In the genomic region with DNA sequence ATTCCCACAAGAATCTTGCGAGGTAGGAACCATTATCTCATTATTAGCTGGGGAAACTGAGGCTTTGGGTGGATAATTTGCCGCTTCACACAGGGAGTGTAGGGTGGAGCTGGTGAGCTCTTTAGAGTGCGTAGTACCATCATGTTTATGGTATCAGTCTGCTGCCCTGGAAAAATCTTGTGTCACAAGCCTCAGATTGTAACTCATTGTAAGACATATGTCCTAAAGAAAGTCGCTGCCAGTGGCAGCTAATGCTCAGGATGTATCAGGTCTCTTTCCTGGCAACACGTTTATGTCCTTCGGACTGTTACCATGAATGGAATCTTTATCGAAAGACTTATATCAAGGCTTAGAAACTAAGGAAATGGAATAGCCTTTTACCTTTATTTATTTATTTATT, we compare ENCODE assay signal across 10 cellular contexts. TPM values are rescaled to one million over a fixed set of nuclear protein-coding genes. Genes with fewer than 3 reads are reported as not detected.
A peak's percentile ranks its signal among the peaks of the same experiment; 100 is the strongest.
DNase-seq lines count a peak whose midpoint lies in the region; ATAC-seq, FAIRE-seq and TF ChIP-seq lines count a peak whose summit lies in the region.
"Had no signal": no experiment of that assay in that cellular context is flagged by ENCODE, and none has a peak within 500 bp of the region (broad histone marks: within the 10 kb centered on the region; RNA-seq: fewer than 3 reads in every experiment).

No MANE protein-coding gene starts in this region.

- H3K4me2 ChIP-seq in keratinocyte (ENCODE audit: control insufficient read depth, extremely low read depth, insufficient read depth, low read depth, low read length): peak overlapping the region; percentile 98

- peaks cover 6% of the 10 kb centered on the region for H3K36me3 Mint-ChIP-seq in activated naive CD4-positive, alpha-beta T cell treated with anti-CD3 and anti-CD28 coated beads, Interleukin-2, amount 10 ng/mL, durations not matched to agents 7 days and 5 days
- H3K36me3 Mint-ChIP-seq in activated T-helper 17 cell treated with anti-CD3 and anti-CD28 coated beads, Interleukin-2, amount 50 U/mL, for 72 hours (ENCODE audit: low read depth): peaks cover 9% of the 10 kb centered on the region

- H3K4me3 Mint-ChIP-seq in activated naive CD4-positive, alpha-beta T cell treated with anti-CD3 and anti-CD28 coated beads, Interleukin-2, amount 10 ng/mL, durations not matched to agents 7 days and 5 days: peak overlapping the region; percentile 93
- peak overlapping the region; percentile 96 for H3K4me3 Mint-ChIP-seq in activated T-helper 17 cell treated with anti-CD3 and anti-CD28 coated beads, Interleukin-2, amount 50 U/mL, for 72 hours

- dilution Hi-C loops in keratinocyte (cut with MboI; ENCODE audit: extremely low pct_ligation_motif_present, low sequenced_read_pairs): no loop called here

- peaks cover 54% of the 10 kb centered on the region for H3K4me1 Mint-ChIP-seq in activated naive CD4-positive, alpha-beta T cell treated with anti-CD3 and anti-CD28 coated beads, Interleukin-2, amount 10 ng/mL, durations not matched to agents 7 days and 5 days
- peaks cover 23% of the 10 kb centered on the region for H3K4me1 Mint-ChIP-seq in activated T-helper 17 cell treated with anti-CD3 and anti-CD28 coated beads, Interleukin-2, amount 50 U/mL, for 72 hours

- WGBS in stomach, 5 donors: 63 to 80% (median 68%) methylated on average over 7 of the region's 7 CpGs

- H3K36me3 ChIP-seq in keratinocyte (ENCODE audit: control insufficient read depth in 2 of 2, extremely low read depth in 1 of 2, insufficient read depth in 2 of 2, low read length in 2 of 2): peaks cover 0 to 2% of the 10 kb centered on the region in 2 experiments
- H3K36me3 ChIP-seq in stomach: no peaks in the 10 kb centered on the region

- no peak overlapping the region for H3K27ac ChIP-seq in keratinocyte (ENCODE audit: control insufficient read depth, insufficient read depth, low read length)
- H3K27ac ChIP-seq in stomach: peak overlapping the region in 3 of 5 donors; percentile 61 to 99 (median 99)

- H3K27ac Mint-ChIP-seq in activated naive CD4-positive, alpha-beta T cell treated with anti-CD3 and anti-CD28 coated beads, Interleukin-2, amount 10 ng/mL, durations not matched to agents 7 days and 5 days: no peak overlapping the region
- H3K27ac Mint-ChIP-seq in activated T-helper 17 cell treated with anti-CD3 and anti-CD28 coated beads, Interleukin-2, amount 50 U/mL, for 72 hours: peak overlapping the region; percentile 96

- H3K27me3 ChIP-seq in keratinocyte (ENCODE audit: control insufficient read depth, extremely low read depth, insufficient read depth, low read length) (no peaks in the 10 kb centered on the region), stomach (no peaks in the 10 kb centered on the region)

- no peaks in the 10 kb centered on the region for H3K9me1 ChIP-seq in keratinocyte (ENCODE audit: control insufficient read depth, extremely low read depth, insufficient read depth, low read length)

- H3K4me1 ChIP-seq in keratinocyte (ENCODE audit: control insufficient read depth, extremely low read depth, insufficient read depth, low read length): peaks cover 33% of the 10 kb centered on the region
- peaks cover 49 to 78% (median 66%) of the 10 kb centered on the region in 4 donors for H3K4me1 ChIP-seq in stomach

- no peaks in the 10 kb centered on the region for H3K9me3 Mint-ChIP-seq in activated naive CD4-positive, alpha-beta T cell treated with anti-CD3 and anti-CD28 coated beads, Interleukin-2, amount 10 ng/mL, durations not matched to agents 7 days and 5 days
- H3K9me3 Mint-ChIP-seq in activated T-helper 17 cell treated with anti-CD3 and anti-CD28 coated beads, Interleukin-2, amount 50 U/mL, for 72 hours: no peaks in the 10 kb centered on the region

- TF ChIP-seq EP300 in stomach (IDR thresholded peaks at IDR 0.05): no peak

- peaks cover 63% of the 10 kb centered on the region for H3K79me2 ChIP-seq in keratinocyte (ENCODE audit: control insufficient read depth, insufficient read depth, low read length)

- H2AFZ ChIP-seq in keratinocyte (ENCODE audit: control insufficient read depth, low read length): no peak overlapping the region

- intact Hi-C loops in stomach (cut with DNase I; ENCODE audit: low total_unique reads) (no loop called here), posterior vena cava (cut with DNase I) (no loop called here)

- H4K20me1 ChIP-seq in keratinocyte (ENCODE audit: control insufficient read depth, extremely low read depth, insufficient read depth, low read length): peaks cover 15% of the 10 kb centered on the region

- H3K27me3 Mint-ChIP-seq in activated naive CD4-positive, alpha-beta T cell treated with anti-CD3 and anti-CD28 coated beads, Interleukin-2, amount 10 ng/mL, durations not matched to agents 7 days and 5 days: peaks cover 3% of the 10 kb centered on the region
- no peaks in the 10 kb centered on the region for H3K27me3 Mint-ChIP-seq in activated T-helper 17 cell treated with anti-CD3 and anti-CD28 coated beads, Interleukin-2, amount 50 U/mL, for 72 hours

- no peaks in the 10 kb centered on the region for H3K9me3 ChIP-seq in keratinocyte (ENCODE audit: control insufficient read depth, low read depth, low read length)
- H3K9me3 ChIP-seq in stomach: no peaks in the 10 kb centered on the region

- no peak for TF ChIP-seq POLR2A in stomach (IDR thresholded peaks at IDR 0.05)

- CTCF ChIA-PET in activated naive CD4-positive, alpha-beta T cell treated with anti-CD3 and anti-CD28 coated beads, Interleukin-2, amount 10 ng/mL, durations not matched to agents 7 days and 5 days (lab: Charles Lee): no interaction called here

- no peak for FAIRE-seq in keratinocyte (lab: Jason Lieb, UNC)

- no peak for ATAC-seq in activated T-helper 17 cell treated with anti-CD3 and anti-CD28 coated beads, Interleukin-2, amount 50 U/mL, for 72 hours (replicated peaks)
- no peak for ATAC-seq in GM19455 (IDR thresholded peaks at IDR 0.05; ENCODE audit: unreplicated experiment)
- ATAC-seq: activated CD4-positive, CD25-positive, alpha-beta regulatory T cell treated with anti-CD3 and anti-CD28 coated beads, Interleukin-2, amount 50 U/mL, for 24 hours had no signal

- H3K4me3 ChIP-seq in keratinocyte (ENCODE audit: control insufficient read depth in 2 of 3, extremely low read depth in 1 of 3, insufficient read depth in 2 of 3, low read depth in 1 of 3, low read length in 3 of 3) (peak overlapping the region in 2 of 3 experiments; percentile 0 to 93), stomach (peak overlapping the region in 3 of 4 donors; percentile 3 to 93 (median 90))

- DNase-seq in activated naive CD4-positive, alpha-beta T cell treated with anti-CD3 and anti-CD28 coated beads, Interleukin-2, amount 10 ng/mL, durations not matched to agents 7 days and 5 days: no peak
- DNase-seq in activated naive CD4-positive, alpha-beta T cell treated with Interleukin-2 at 50 U/mL for 16 hours: no peak
- DNase-seq in keratinocyte (ENCODE audit: low read depth, low spot score): no peak
- no peak for DNase-seq in stomach
- DNase-seq in posterior vena cava (ENCODE audit: low spot score): no peak
- no peak for DNase-seq in activated CD4-positive, CD25-positive, alpha-beta regulatory T cell treated with anti-CD3 and anti-CD28 coated beads, Interleukin-2, amount 50 U/mL, for 72 hours
- DNase-seq: KG1 had no signal

- H3K9ac ChIP-seq in keratinocyte (ENCODE audit: control insufficient read depth, extremely low read depth, insufficient read depth, low read length): no peak overlapping the region

- TF ChIP-seq CTCF in keratinocyte (optimal IDR thresholded peaks at IDR 0.05 in 1 of 3, IDR thresholded peaks at IDR 0.05 in 1 of 3, conservative IDR thresholded peaks at IDR 0.05 in 1 of 3; ENCODE audit: extremely low read depth in 1 of 3, insufficient read depth in 2 of 3, low read length in 3 of 3) (no peak), stomach (IDR thresholded peaks at IDR 0.05) (no peak)

RNA-seq across cellular contexts. Expression of a gene that starts 1.9 kb away (rescaled TPM):
- total RNA-seq in activated T-helper 17 cell treated with anti-CD3 and anti-CD28 coated beads, Interleukin-2, amount 50 U/mL, for 72 hours: 10 to 100 TPM; 26.1 to 32.0 TPM
- polyA plus RNA-seq in keratinocyte (9.7 to 19.6 TPM (median 17.3 TPM) in 3 replicates), stomach (10 to 100 TPM; 19.8 to 38.5 (median 32.9) TPM)
- 41.7 TPM for polyA plus RNA-seq in keratinocyte (2011; ENCODE audit: low read depth)
- polyA plus RNA-seq in keratinocyte (2011; cell fraction: cytosol; rRNA removed): 15.8 and 22.1 TPM in 2 replicates
- polyA plus RNA-seq in keratinocyte (2011; cell fraction: nucleus; rRNA removed): 19.9 and 27.9 TPM in 2 replicates
- polyA plus RNA-seq in keratinocyte (2012; ENCODE audit: low replicate concordance): 83.8 and 89.5 TPM in 2 replicates
- polyA minus RNA-seq in keratinocyte: 11.3 to 49.2 TPM (median 12.5 TPM) in 3 replicates
- polyA minus RNA-seq in keratinocyte (2011; cell fraction: cytosol; rRNA and poly(A)+ RNA removed): 30.1 TPM
- 22.6 and 28.1 TPM in 2 replicates for polyA minus RNA-seq in keratinocyte (2011; cell fraction: nucleus; rRNA and poly(A)+ RNA removed)
- total RNA-seq in stomach (100 to 1,000 TPM in 1 of 5 donors, 10 to 100 TPM in 4; 35.1 to 164 (median 42.3) TPM), posterior vena cava (10 to 100 TPM; 53.8 to 69.3 TPM)
